13 cellular contexts compared by ENCODE assay signal in the genomic region with DNA sequence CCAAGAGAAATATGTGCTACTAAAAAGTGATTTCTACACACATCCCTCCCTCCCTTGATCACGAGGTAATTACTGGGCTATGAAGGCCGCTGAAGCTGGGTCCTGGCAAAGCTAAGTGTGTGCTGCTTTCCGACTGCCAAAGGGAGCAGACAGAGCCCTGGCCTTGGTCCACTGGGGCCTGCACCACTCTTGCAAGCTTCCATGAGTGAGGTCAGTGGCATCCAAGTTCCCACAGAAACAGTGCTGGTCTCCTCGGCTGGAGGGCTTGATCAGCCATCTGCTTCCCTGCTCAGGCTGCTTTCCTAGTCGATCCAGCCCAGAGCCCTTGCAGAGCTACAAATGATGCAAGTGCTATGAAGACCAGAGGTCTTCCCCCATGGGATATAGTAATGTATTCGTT.
A peak's percentile ranks its signal among the peaks of the same experiment; 100 is the strongest.
DNase-seq lines count a peak whose midpoint lies in the region; ATAC-seq, FAIRE-seq and TF ChIP-seq lines count a peak whose summit lies in the region.
"Had no signal": no experiment of that assay in that cellular context is flagged by ENCODE, and none has a peak within 500 bp of the region (broad histone marks: within the 10 kb centered on the region; RNA-seq: fewer than 3 reads in every experiment).

No MANE protein-coding gene starts in this region.

- no peak overlapping the region for H2BK5ac ChIP-seq in mesendoderm (ENCODE audit: low read length)

- no peaks in the 10 kb centered on the region for H3K4me1 ChIP-seq in mesendoderm (ENCODE audit: control insufficient read depth, low read depth, low read length)

- no peak overlapping the region for H3K9ac ChIP-seq in mesendoderm (ENCODE audit: low read length)

- H3K4me3 Mint-ChIP-seq in osteocyte (ENCODE audit: unreplicated experiment), result no peak overlapping the region
- H3K4me3 Mint-ChIP-seq: mesothelial cell of epicardium; stimulated activated naive CD8-positive, alpha-beta T cell treated with anti-CD3 and anti-CD28 coated beads, Interleukin-15, amount 100 ng/mL, for 72 hours had no signal

- H3K27ac Mint-ChIP-seq in osteocyte (ENCODE audit: unreplicated experiment), result peak overlapping the region; percentile 14
- H3K27ac Mint-ChIP-seq: mesothelial cell of epicardium; stimulated activated naive CD8-positive, alpha-beta T cell treated with anti-CD3 and anti-CD28 coated beads, Interleukin-15, amount 100 ng/mL, for 72 hours had no signal

- DNase-seq in astrocyte of the hippocampus (ENCODE audit: low read depth, low spot score) (peak; percentile 34), head of caudate nucleus (peak in 22 of 42 donors; percentile 19 to 68 (median 38)), osteocyte (ENCODE audit: extremely low spot score, unreplicated experiment) (no peak), ureter (ENCODE audit: low spot score) (peak; percentile 69), urothelium cell line (ENCODE audit: low spot score) (no peak), mesendoderm (no peak)
- no peak for DNase-seq in activated CD8-positive, alpha-beta memory T cell treated with anti-CD3 and anti-CD28 coated beads, Interleukin-2, amount 50 U/mL, for 48 hours
- DNase-seq: effector CD8-positive, alpha-beta T cell; stimulated activated naive CD8-positive, alpha-beta T cell treated with anti-CD3 and anti-CD28 coated beads, Interleukin-15, amount 100 ng/mL, for 72 hours had no signal

- H3K79me2 ChIP-seq in mesendoderm (ENCODE audit: control insufficient read depth, insufficient read depth, low read length), result no peaks in the 10 kb centered on the region

- peaks cover 49% of the 10 kb centered on the region for H3K4me1 Mint-ChIP-seq in osteocyte (ENCODE audit: unreplicated experiment)
- H3K4me1 Mint-ChIP-seq: stimulated activated naive CD8-positive, alpha-beta T cell treated with anti-CD3 and anti-CD28 coated beads, Interleukin-15, amount 100 ng/mL, for 72 hours had no signal

- no peak overlapping the region for H3K56ac ChIP-seq in mesendoderm (ENCODE audit: low read length)

- no peak overlapping the region for H3K4ac ChIP-seq in mesendoderm (ENCODE audit: low read depth, low read length)

- H3K36me3 Mint-ChIP-seq in osteocyte (ENCODE audit: unreplicated experiment), result peaks cover 6% of the 10 kb centered on the region

- no peak overlapping the region for H3K4me3 ChIP-seq in mesendoderm (ENCODE audit: low read length)

- intact Hi-C loops in head of caudate nucleus (cut with DNase I), result no loop called here

- no peak for FAIRE-seq in urothelium cell line (lab: Jason Lieb, UNC)

- WGBS in mesendoderm (ENCODE audit: extremely low coverage, insufficient coverage, low lambda C conversion rate), result no CpG with 5 or more reads among the region's 6 CpGs

- H3K18ac ChIP-seq in mesendoderm (ENCODE audit: low read length), result no peak overlapping the region

- H4K8ac ChIP-seq in mesendoderm (ENCODE audit: low read depth, low read length), result no peak overlapping the region

- no peaks in the 10 kb centered on the region for H3K9me3 Mint-ChIP-seq in osteocyte (ENCODE audit: unreplicated experiment)

- TF ChIP-seq CTCF in osteocyte (IDR thresholded peaks at IDR 0.05), result no peak

- H2BK15ac ChIP-seq in mesendoderm (replicated peaks; ENCODE audit: low read depth), result no peak overlapping the region

- H3K4me2 ChIP-seq in mesendoderm (ENCODE audit: low read length), result no peak overlapping the region

- no peak overlapping the region for H3K23ac ChIP-seq in mesendoderm (ENCODE audit: low read length)

- no peak overlapping the region for H3K27ac ChIP-seq in mesendoderm (ENCODE audit: low read depth, low read length)

- no peaks in the 10 kb centered on the region for H3K79me1 ChIP-seq in mesendoderm (ENCODE audit: low read length)

- H3K36me3 ChIP-seq in mesendoderm (ENCODE audit: control insufficient read depth, insufficient read depth, low read length), result no peaks in the 10 kb centered on the region

- no peak overlapping the region for H2AK5ac ChIP-seq in mesendoderm (ENCODE audit: low read length)

- ATAC-seq in GM18907 (IDR thresholded peaks at IDR 0.05; ENCODE audit: unreplicated experiment), result no peak
- ATAC-seq: activated CD4-positive, CD25-positive, alpha-beta regulatory T cell treated with anti-CD3 and anti-CD28 coated beads, Interleukin-2, amount 50 U/mL, for 24 hours; HCT116; stimulated activated naive CD8-positive, alpha-beta T cell treated with anti-CD3 and anti-CD28 coated beads, Interleukin-15, amount 100 ng/mL, for 72 hours had no signal

- H2BK120ac ChIP-seq in mesendoderm (ENCODE audit: low read depth, low read length), result no peak overlapping the region

- no peaks in the 10 kb centered on the region for H3K27me3 ChIP-seq in mesendoderm (ENCODE audit: insufficient read depth, low read length, poor library complexity)

- no peaks in the 10 kb centered on the region for H3K27me3 Mint-ChIP-seq in osteocyte (ENCODE audit: unreplicated experiment)
- H3K27me3 Mint-ChIP-seq: stimulated activated naive CD8-positive, alpha-beta T cell treated with anti-CD3 and anti-CD28 coated beads, Interleukin-15, amount 100 ng/mL, for 72 hours had no signal

- no peak overlapping the region for H4K5ac ChIP-seq in mesendoderm (ENCODE audit: low read length)

Comparison
In these comparisons a context has a peak if more than half of its experiments do, and no peak if none do; other contexts are left out.
1. DNase-seq: peak in astrocyte of the hippocampus (single experiment), head of caudate nucleus (22 of 42) and ureter (single experiment); none in osteocyte (single experiment), activated CD8-positive, alpha-beta memory T cell treated with anti-CD3 and anti-CD28 coated beads, Interleukin-2, amount 50 U/mL, for 48 hours (single experiment), urothelium cell line (single experiment) and mesendoderm (single experiment).